ENCODE assay signal across 8 cellular contexts in the genomic region with DNA sequence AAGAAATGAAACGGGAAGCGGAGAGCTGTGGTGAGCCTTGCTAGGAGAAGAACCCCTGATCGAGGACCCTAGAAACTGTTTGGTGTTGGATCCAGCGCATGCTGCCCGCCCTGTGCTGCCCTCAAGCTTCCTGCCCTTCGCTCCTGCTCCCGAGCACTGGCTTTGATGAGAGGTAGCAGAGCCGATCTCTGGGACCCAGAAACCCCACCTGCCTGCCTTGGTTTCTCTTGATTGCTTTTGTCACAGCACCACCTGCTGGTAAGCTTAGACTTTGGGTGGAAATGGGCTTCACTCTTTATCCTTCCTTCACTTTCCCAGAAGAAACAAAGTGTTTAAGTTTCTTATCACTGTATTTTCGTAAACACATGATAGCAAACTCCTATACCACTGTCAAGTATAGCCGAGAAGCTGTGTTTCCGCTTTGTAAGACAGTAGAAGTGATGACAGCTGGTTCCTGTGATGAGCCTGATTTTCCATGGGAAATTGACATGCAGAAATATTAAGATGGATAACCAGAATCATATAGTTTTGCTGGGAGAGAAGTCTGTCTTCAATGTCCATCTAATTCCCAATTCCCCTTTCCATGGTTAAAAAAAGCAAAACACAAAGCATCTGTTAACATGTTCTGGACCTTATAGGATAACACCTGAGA.
A peak's percentile ranks its signal among the peaks of the same experiment; 100 is the strongest.
DNase-seq lines count a peak whose midpoint lies in the region; ATAC-seq and TF ChIP-seq lines count a peak whose summit lies in the region.

No MANE protein-coding gene starts in this region.

- H3K36me3 Mint-ChIP-seq in activated naive CD4-positive, alpha-beta T cell treated with anti-CD3 and anti-CD28 coated beads, Interleukin-2, amount 10 ng/mL, durations not matched to agents 7 days and 5 days, result no peaks in the 10 kb centered on the region

- H3K4me3 ChIP-seq in HL-60 (replicated peaks; ENCODE audit: insufficient read depth, low read length) (no peak overlapping the region), ovary (peak overlapping the region; percentile 4), upper lobe of right lung (peak overlapping the region; percentile 18)

- no peak for TF ChIP-seq EP300 in ovary (IDR thresholded peaks at IDR 0.05)

- CTCF ChIA-PET in RWPE1 (lab: Yijun Ruan, JAX), result interaction anchor here (0.5 to 2.6 kb wide), 13 partner anchors 15 to 666 kb away, joined by 3 to 9 read pairs (median 3); a partner anchor contains a TSS
- CTCF ChIA-PET in activated naive CD4-positive, alpha-beta T cell treated with anti-CD3 and anti-CD28 coated beads, Interleukin-2, amount 10 ng/mL, durations not matched to agents 7 days and 5 days (lab: Charles Lee), result interaction anchor here (0.6 to 3.2 kb wide), 19 partner anchors 9 to 909 kb away, joined by 3 to 26 read pairs (median 4); a partner anchor contains a TSS

- ATAC-seq in upper lobe of right lung, result peak; percentile 81
- ATAC-seq in HG03520 (IDR thresholded peaks at IDR 0.05; ENCODE audit: unreplicated experiment), result no peak

- WGBS in ovary, 3 donors, result 9 to 17% (median 14%) methylated on average over 11 of the region's 11 CpGs

- TF ChIP-seq CTCF in HL-60 (IDR thresholded peaks at IDR 0.05; ENCODE audit: insufficient read depth, low read length) (peak; percentile 78), RWPE1 (conservative IDR thresholded peaks at IDR 0.05; ENCODE audit: low read depth) (peak; percentile 66), ovary (IDR thresholded peaks at IDR 0.05) (peak; percentile 69 to 86 (median 71)), upper lobe of right lung (IDR thresholded peaks at IDR 0.05) (peak; percentile 78)

- peaks cover 5% of the 10 kb centered on the region for H3K27me3 Mint-ChIP-seq in activated naive CD4-positive, alpha-beta T cell treated with anti-CD3 and anti-CD28 coated beads, Interleukin-2, amount 10 ng/mL, durations not matched to agents 7 days and 5 days

- H3K4me3 Mint-ChIP-seq in activated naive CD4-positive, alpha-beta T cell treated with anti-CD3 and anti-CD28 coated beads, Interleukin-2, amount 10 ng/mL, durations not matched to agents 7 days and 5 days, result no peak overlapping the region

- H3K4me1 ChIP-seq in ovary (ENCODE audit: insufficient read depth), result no peaks in the 10 kb centered on the region
- H3K4me1 ChIP-seq in upper lobe of right lung, result no peaks in the 10 kb centered on the region

- H3K27me3 ChIP-seq in HL-60 (ENCODE audit: insufficient read depth, poor library complexity, severe bottlenecking), result no peaks in the 10 kb centered on the region
- no peaks in the 10 kb centered on the region for H3K27me3 ChIP-seq in ovary
- no peaks in the 10 kb centered on the region for H3K27me3 ChIP-seq in upper lobe of right lung

- H3K4me1 Mint-ChIP-seq in activated naive CD4-positive, alpha-beta T cell treated with anti-CD3 and anti-CD28 coated beads, Interleukin-2, amount 10 ng/mL, durations not matched to agents 7 days and 5 days, result peaks cover 4% of the 10 kb centered on the region

- no peak overlapping the region for H3K27ac Mint-ChIP-seq in activated naive CD4-positive, alpha-beta T cell treated with anti-CD3 and anti-CD28 coated beads, Interleukin-2, amount 10 ng/mL, durations not matched to agents 7 days and 5 days

- no peaks in the 10 kb centered on the region for H3K9me3 Mint-ChIP-seq in activated naive CD4-positive, alpha-beta T cell treated with anti-CD3 and anti-CD28 coated beads, Interleukin-2, amount 10 ng/mL, durations not matched to agents 7 days and 5 days

- no peak overlapping the region for H3K27ac ChIP-seq in HL-60 (replicated peaks)
- H3K27ac ChIP-seq in RWPE1, result no peak overlapping the region
- H3K27ac ChIP-seq in ovary, result no peak overlapping the region
- no peak overlapping the region for H3K27ac ChIP-seq in upper lobe of right lung

- DNase-seq in ELF-1 (ENCODE audit: low read depth, low spot score), result peak; percentile 74
- DNase-seq in HL-60 (ENCODE audit: low read depth in 1 of 2, low spot score in 1 of 2), result peak; percentile 15 to 69
- DNase-seq in RWPE1 (ENCODE audit: low spot score), result peak; percentile 26
- DNase-seq in activated naive CD4-positive, alpha-beta T cell treated with anti-CD3 and anti-CD28 coated beads, Interleukin-2, amount 10 ng/mL, durations not matched to agents 7 days and 5 days, result peak; percentile 68
- DNase-seq in germinal center (ENCODE audit: low spot score), result peak; percentile 69
- DNase-seq in ovary, result peak; percentile 61 to 74 (median 66)
- DNase-seq in upper lobe of right lung, result no peak

- H3K9me3 ChIP-seq in ovary (no peaks in the 10 kb centered on the region), upper lobe of right lung (no peaks in the 10 kb centered on the region)

- H3K36me3 ChIP-seq in ovary (no peaks in the 10 kb centered on the region), upper lobe of right lung (peaks cover 8% of the 10 kb centered on the region)

- TF ChIP-seq POLR2A in ovary (IDR thresholded peaks at IDR 0.05), result no peak

- POLR2A ChIA-PET in RWPE1 (lab: Yijun Ruan, JAX; ENCODE audit: low non-redundant PET), result no interaction called here

- intact Hi-C loops in ovary (cut with DNase I) (loop anchor here (2.0 to 10.0 kb wide), 8 partner anchors 265 to 798 kb away; a partner anchor contains a TSS), upper lobe of right lung (cut with DNase I) (no loop called here)
